In the genomic region with DNA sequence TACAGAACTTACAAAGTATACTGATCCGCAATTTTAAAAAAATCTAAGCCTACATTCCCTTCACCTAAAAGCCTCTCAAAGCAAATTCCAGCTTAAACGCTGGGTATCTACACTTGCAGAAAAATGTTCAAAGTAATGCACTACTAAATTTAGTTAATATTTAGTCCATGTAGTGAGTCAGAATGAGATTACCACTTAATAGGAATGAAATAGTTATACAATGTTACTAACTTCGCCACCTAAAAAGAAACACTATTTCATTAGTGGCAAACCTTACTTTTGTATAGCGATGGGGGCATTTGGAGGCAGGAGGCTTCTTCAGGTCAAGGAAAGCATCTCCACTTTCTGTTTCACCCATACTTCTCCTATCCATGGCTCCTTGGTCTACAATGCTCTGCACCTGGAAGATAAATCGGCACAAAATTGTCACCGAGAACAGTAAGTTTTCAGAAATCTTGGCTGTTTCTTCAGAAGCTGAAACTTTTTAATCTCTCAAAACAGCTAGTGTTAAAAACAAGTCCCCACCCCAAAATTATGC, we compare ENCODE assay signal across 8 cellular contexts. TPM values are rescaled to one million over a fixed set of nuclear protein-coding genes. Genes with fewer than 3 reads are reported as not detected.
DNase-seq lines count a peak whose midpoint lies in the region; ATAC-seq and TF ChIP-seq lines count a peak whose summit lies in the region.

No MANE protein-coding gene starts in this region.

- H3K27ac ChIP-seq in OCI-LY1 (ENCODE audit: low read depth, low read length, poor library complexity, severe bottlenecking): peak overlapping the region; percentile 1
- H3K27ac ChIP-seq in parathyroid adenoma: peak overlapping the region; percentile 16

- TF ChIP-seq CTCF in OCI-LY1 (IDR thresholded peaks at IDR 0.05; ENCODE audit: low read length) (no peak), endothelial cell (IDR thresholded peaks at IDR 0.05; ENCODE audit: unreplicated experiment) (no peak), parathyroid adenoma (IDR thresholded peaks at IDR 0.05) (no peak)

- H3K4me2 ChIP-seq in OCI-LY1 (ENCODE audit: low read length) (peak overlapping the region; percentile 74), parathyroid adenoma (ENCODE audit: low read length) (peak overlapping the region; percentile 72)

- peaks cover 1% of the 10 kb centered on the region for H3K27me3 Mint-ChIP-seq in endothelial cell (ENCODE audit: unreplicated experiment)

- H3K9me3 Mint-ChIP-seq in endothelial cell (ENCODE audit: unreplicated experiment): no peaks in the 10 kb centered on the region

- no peaks in the 10 kb centered on the region for H3K27me3 ChIP-seq in OCI-LY1 (ENCODE audit: insufficient read depth, low read length)
- no peaks in the 10 kb centered on the region for H3K27me3 ChIP-seq in parathyroid adenoma (ENCODE audit: control insufficient read depth, insufficient read depth, low read length)

- H3K9ac ChIP-seq in OCI-LY1 (ENCODE audit: low read length) (peak overlapping the region; percentile 86), parathyroid adenoma (no peak overlapping the region)

- H3K4me3 Mint-ChIP-seq in endothelial cell (ENCODE audit: unreplicated experiment): peak overlapping the region; percentile 86

- H4K20me1 ChIP-seq in OCI-LY1 (ENCODE audit: insufficient read depth, low read length): no peaks in the 10 kb centered on the region

- H3K36me3 Mint-ChIP-seq in endothelial cell (ENCODE audit: low read depth, unreplicated experiment): peaks cover 13% of the 10 kb centered on the region

- DNase-seq in ELR (ENCODE audit: low read depth) (peak; percentile 4), endothelial cell (ENCODE audit: low spot score) (no peak), SIG-M5 (lab: John Stamatoyannopoulos, UW) (no peak)

- no peak overlapping the region for H3K27ac Mint-ChIP-seq in endothelial cell (ENCODE audit: unreplicated experiment)

- peaks cover 14% of the 10 kb centered on the region for H3K4me1 Mint-ChIP-seq in endothelial cell (ENCODE audit: unreplicated experiment)

- H3K79me2 ChIP-seq in OCI-LY1 (ENCODE audit: insufficient read depth, low read length) (peaks cover 25% of the 10 kb centered on the region), parathyroid adenoma (peaks cover 6% of the 10 kb centered on the region)

- no peak for ATAC-seq in HG03135 (IDR thresholded peaks at IDR 0.05; ENCODE audit: unreplicated experiment)
- no peak for ATAC-seq in GM21360 (IDR thresholded peaks at IDR 0.05; ENCODE audit: unreplicated experiment)
- ATAC-seq in HG03097 (IDR thresholded peaks at IDR 0.05; ENCODE audit: low FRiP score, unreplicated experiment): no peak

- H3K4me3 ChIP-seq in OCI-LY1 (ENCODE audit: low read depth, low read length, poor library complexity, severe bottlenecking) (peak overlapping the region; percentile 72), parathyroid adenoma (ENCODE audit: low read depth, low read length) (peak overlapping the region; percentile 65)

- H2AFZ ChIP-seq in OCI-LY1 (ENCODE audit: low read length) (no peak overlapping the region), parathyroid adenoma (no peak overlapping the region)

- no peaks in the 10 kb centered on the region for H3K9me2 ChIP-seq in OCI-LY1 (ENCODE audit: low read depth, low read length)

- peaks cover 4% of the 10 kb centered on the region; the same call in 1 of the 2 replicates for H3F3A ChIP-seq in OCI-LY1 (ENCODE audit: insufficient read depth, low read length)

- H3K36me3 ChIP-seq in OCI-LY1 (ENCODE audit: insufficient read depth, low read length) (peaks cover 43% of the 10 kb centered on the region), parathyroid adenoma (ENCODE audit: control insufficient read depth, insufficient read depth, low read length) (no peaks in the 10 kb centered on the region)

- no peaks in the 10 kb centered on the region for H3K9me3 ChIP-seq in OCI-LY1 (ENCODE audit: low read length)
- H3K9me3 ChIP-seq in parathyroid adenoma (ENCODE audit: control insufficient read depth, low read length): no peaks in the 10 kb centered on the region

- H3K4me1 ChIP-seq in OCI-LY1 (ENCODE audit: insufficient read depth, low read length, severe bottlenecking) (peaks cover 29% of the 10 kb centered on the region), parathyroid adenoma (no peaks in the 10 kb centered on the region)

RNA-seq across cellular contexts. Expression of a gene that starts 1.2 kb away (rescaled TPM):
- 35.7 TPM for total RNA-seq in endothelial cell (ENCODE audit: unreplicated experiment)

RNA-seq across cellular contexts. Expression of a gene that starts 7.9 kb away (rescaled TPM):
- total RNA-seq in endothelial cell (ENCODE audit: unreplicated experiment): 24.8 TPM
